In the genomic region with DNA sequence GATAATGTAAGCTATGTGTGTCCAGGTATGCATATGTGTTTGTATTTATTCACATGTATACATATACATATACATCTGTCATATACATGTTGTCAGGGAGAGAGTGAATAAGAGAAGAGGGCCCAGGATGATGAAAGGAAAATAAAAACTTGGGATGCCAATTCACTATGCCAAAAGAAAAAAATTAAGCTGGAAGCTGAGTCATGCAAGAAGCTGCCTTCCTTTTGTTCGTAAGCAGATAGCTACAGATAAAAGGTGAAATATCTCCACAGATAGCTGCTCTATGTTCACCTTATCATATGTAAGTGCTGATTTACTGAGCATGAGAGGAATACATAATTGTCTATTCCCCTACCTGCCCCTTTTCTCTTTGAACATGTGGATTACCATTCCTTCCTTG, we compare ENCODE assay signal across 16 cellular contexts.
DNase-seq lines count a peak whose midpoint lies in the region; ATAC-seq and TF ChIP-seq lines count a peak whose summit lies in the region.
"Had no signal": no experiment of that assay in that cellular context is flagged by ENCODE, and none has a peak within 500 bp of the region (broad histone marks: within the 10 kb centered on the region; RNA-seq: fewer than 3 reads in every experiment).

No MANE protein-coding gene starts in this region.

- CTCF ChIA-PET in HCT116 (lab: Charles Lee) = interaction anchor here (1.1 kb wide), 1 partner anchor 18 kb away, joined by 5 read pairs; no protein-coding TSS in a partner anchor

- no peak for TF ChIP-seq POLR2A in HCT116 (IDR thresholded peaks at IDR 0.05; ENCODE audit: borderline replicate concordance, extremely low read depth, insufficient read depth, insufficient read length)

- no TSS peak for BruUV-seq in HCT116 (replicated peaks; lab: Mats Ljungman, UMichigan)

- ATAC-seq in HCT116 = no peak
- no peak for ATAC-seq in HG02798 (IDR thresholded peaks at IDR 0.05; ENCODE audit: poor library complexity, unreplicated experiment)

- POLR2A ChIA-PET in HCT116 (lab: Charles Lee) = no interaction called here

- no peaks in the 10 kb centered on the region for H3K79me2 ChIP-seq in ACC112 (ENCODE audit: control insufficient read depth, insufficient read depth, low read length, unreplicated experiment)
- no peaks in the 10 kb centered on the region for H3K79me2 ChIP-seq in HCT116 (ENCODE audit: insufficient read depth, low read length)

- RAD21 ChIA-PET in HCT116 (lab: Charles Lee; ENCODE audit: low non-redundant PET in 1 of 2, low total read pairs in 2 of 2, uncharacterized antibody in 2 of 2, unreplicated experiment in 2 of 2) = no interaction called here

- H4K20me1 ChIP-seq in HCT116 (ENCODE audit: insufficient read depth) = no peaks in the 10 kb centered on the region
- H4K20me1 ChIP-seq: BLaER1 treated with 17β-estradiol and CSF1 and Interleukin-3, amounts not matched to agents 10 nM and 100 nM had no signal

- H3K27me3 ChIP-seq in ACC112 (ENCODE audit: insufficient read depth, low read length) (no peaks in the 10 kb centered on the region), HCT116 (ENCODE audit: insufficient read depth, low read length) (no peaks in the 10 kb centered on the region)
- H3K27me3 ChIP-seq: BLaER1 treated with 17β-estradiol and CSF1 and Interleukin-3, amounts not matched to agents 10 nM and 100 nM; SJCRH30 had no signal

- no peak for TF ChIP-seq RAD21 in HCT116 (IDR thresholded peaks at IDR 0.05; ENCODE audit: low read depth)

- H3K36me3 ChIP-seq in ACC112 (ENCODE audit: insufficient read depth, low read length) (no peaks in the 10 kb centered on the region), HCT116 (ENCODE audit: control insufficient read depth in 1 of 2, insufficient read depth in 2 of 2, low read length in 2 of 2) (no peaks in the 10 kb centered on the region)
- H3K36me3 ChIP-seq: BLaER1 treated with 17β-estradiol and CSF1 and Interleukin-3, amounts not matched to agents 10 nM and 100 nM; SJCRH30 had no signal

- H3K9me2 ChIP-seq in HCT116 (ENCODE audit: insufficient read depth) = no peaks in the 10 kb centered on the region

- no peak for TF ChIP-seq CTCF in HCT116 (IDR thresholded peaks at IDR 0.05 in 2 of 3, conservative IDR thresholded peaks at IDR 0.05 in 1 of 3; ENCODE audit: borderline replicate concordance in 1 of 3, insufficient read depth in 1 of 3, low read depth in 2 of 3, low read length in 2 of 3)
- TF ChIP-seq CTCF in fibroblast of the aortic adventitia (IDR thresholded peaks at IDR 0.05; ENCODE audit: insufficient read depth, low read length) = no peak

- no peak overlapping the region for H3K9ac ChIP-seq in HCT116 (ENCODE audit: low read length)
- H3K9ac ChIP-seq: BLaER1 treated with 17β-estradiol and CSF1 and Interleukin-3, amounts not matched to agents 10 nM and 100 nM had no signal

- no peak overlapping the region; the same call in 1 of the 2 replicates for H3K4me2 ChIP-seq in HCT116 (ENCODE audit: low read length)
- H3K4me2 ChIP-seq: BLaER1 treated with 17β-estradiol and CSF1 and Interleukin-3, amounts not matched to agents 10 nM and 100 nM had no signal

- H3K27ac ChIP-seq in ACC112 (ENCODE audit: low read depth, low read length) = peak overlapping the region; percentile 61
- no peak overlapping the region for H3K27ac ChIP-seq in HCT116 (ENCODE audit: low read depth, low read length)
- H3K27ac ChIP-seq: BLaER1 treated with 17β-estradiol and CSF1 and Interleukin-3, amounts not matched to agents 10 nM and 100 nM; SJCRH30 had no signal

- intact Hi-C loops in HCT116 (cut with micrococcal nuclease) = no loop called here

- H3K4me1 ChIP-seq in ACC112 (ENCODE audit: control insufficient read depth, insufficient read depth, low read length, unreplicated experiment) (peaks cover 31% of the 10 kb centered on the region), HCT116 (ENCODE audit: control insufficient read depth in 1 of 2, insufficient read depth in 2 of 2, low read length in 2 of 2) (peaks cover 0 to 13% of the 10 kb centered on the region in 2 experiments; a peak in 1 of 4 replicates)
- H3K4me1 ChIP-seq: BLaER1 treated with 17β-estradiol and CSF1 and Interleukin-3, amounts not matched to agents 10 nM and 100 nM; SJCRH30 had no signal

- H2AFZ ChIP-seq in ACC112 (ENCODE audit: low read length, unreplicated experiment) (peak overlapping the region; percentile 82), HCT116 (ENCODE audit: low read depth, low read length, poor library complexity, severe bottlenecking) (peak overlapping the region; percentile 35)

- no peak overlapping the region for H3K4me3 ChIP-seq in ACC112 (ENCODE audit: low read depth, low read length)
- no peak overlapping the region for H3K4me3 ChIP-seq in HCT116 (replicated peaks in 1 of 2; ENCODE audit: low read depth in 1 of 2, low read length in 2 of 2)
- H3K4me3 ChIP-seq in fibroblast of the aortic adventitia (ENCODE audit: low read depth, low read length) = no peak overlapping the region
- H3K4me3 ChIP-seq: BLaER1 treated with 17β-estradiol and CSF1 and Interleukin-3, amounts not matched to agents 10 nM and 100 nM; SJCRH30 had no signal

- peaks cover 6 to 10% of the 10 kb centered on the region in 2 experiments; a peak in 3 of 4 replicates for H3K9me3 ChIP-seq in HCT116 (ENCODE audit: control insufficient read depth in 1 of 2, insufficient read depth in 1 of 2, low read depth in 1 of 2, low read length in 2 of 2)
- H3K9me3 ChIP-seq: SJCRH30 had no signal

- DNase-seq in HCT116 (ENCODE audit: low read depth, low spot score) (no peak), amniotic epithelial cell (ENCODE audit: low read depth) (peak; percentile 5), fibroblast of the aortic adventitia (ENCODE audit: low read depth) (peak; percentile 38), CD1c-positive myeloid dendritic cell (ENCODE audit: extremely low spot score) (no peak), SKM-1 treated with dmso at 0.1 percent for 144 hours (lab: John Stamatoyannopoulos, UW; ENCODE audit: unreplicated experiment) (no peak)
- DNase-seq in activated CD8-positive, alpha-beta memory T cell treated with anti-CD3 and anti-CD28 coated beads for 24 hours = no peak
- DNase-seq: H9, KBM-7, NCI-H1436, NCI-H2029, NCI-H2171 treated with DMSO at 0.1 percent for 48 hours, NCI-H774, SJCRH30 had no signal

TF ChIP-seq in HCT116, 20 proteins besides CTCF, POLR2A, EP300 and RAD21:
- TF ChIP-seq SP1 (IDR thresholded peaks at IDR 0.05; ENCODE audit: low read depth) (no peak), CBX3 (IDR thresholded peaks at IDR 0.05; ENCODE audit: low read depth) (no peak), EZH2 (IDR thresholded peaks at IDR 0.05) (no peak), YY1 (IDR thresholded peaks at IDR 0.05; ENCODE audit: extremely low read depth, insufficient replicate concordance, low read depth, low read length) (no peak), EGR1 (IDR thresholded peaks at IDR 0.05; ENCODE audit: low read depth) (no peak), CEBPB (IDR thresholded peaks at IDR 0.05; ENCODE audit: low read depth) (no peak)
- TF ChIP-seq, protein P1, sequence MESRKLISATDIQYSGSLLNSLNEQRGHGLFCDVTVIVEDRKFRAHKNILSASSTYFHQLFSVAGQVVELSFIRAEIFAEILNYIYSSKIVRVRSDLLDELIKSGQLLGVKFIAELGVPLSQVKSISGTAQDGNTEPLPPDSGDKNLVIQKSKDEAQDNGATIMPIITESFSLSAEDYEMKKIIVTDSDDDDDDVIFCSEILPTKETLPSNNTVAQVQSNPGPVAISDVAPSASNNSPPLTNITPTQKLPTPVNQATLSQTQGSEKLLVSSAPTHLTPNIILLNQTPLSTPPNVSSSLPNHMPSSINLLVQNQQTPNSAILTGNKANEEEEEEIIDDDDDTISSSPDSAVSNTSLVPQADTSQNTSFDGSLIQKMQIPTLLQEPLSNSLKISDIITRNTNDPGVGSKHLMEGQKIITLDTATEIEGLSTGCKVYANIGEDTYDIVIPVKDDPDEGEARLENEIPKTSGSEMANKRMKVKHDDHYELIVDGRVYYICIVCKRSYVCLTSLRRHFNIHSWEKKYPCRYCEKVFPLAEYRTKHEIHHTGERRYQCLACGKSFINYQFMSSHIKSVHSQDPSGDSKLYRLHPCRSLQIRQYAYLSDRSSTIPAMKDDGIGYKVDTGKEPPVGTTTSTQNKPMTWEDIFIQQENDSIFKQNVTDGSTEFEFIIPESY (IDR thresholded peaks at IDR 0.05; ENCODE audit: extremely low read depth, insufficient replicate concordance, low read length) = no peak
- TF ChIP-seq, protein P2, sequence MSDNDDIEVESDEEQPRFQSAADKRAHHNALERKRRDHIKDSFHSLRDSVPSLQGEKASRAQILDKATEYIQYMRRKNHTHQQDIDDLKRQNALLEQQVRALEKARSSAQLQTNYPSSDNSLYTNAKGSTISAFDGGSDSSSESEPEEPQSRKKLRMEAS (IDR thresholded peaks at IDR 0.05) = no peak

Comparison
In these comparisons a context has a peak if more than half of its experiments do, and no peak if none do; other contexts are left out.
1. DNase-seq: peak in amniotic epithelial cell (single experiment) and fibroblast of the aortic adventitia (single experiment); none in HCT116 (single experiment), CD1c-positive myeloid dendritic cell (single experiment), activated CD8-positive, alpha-beta memory T cell treated with anti-CD3 and anti-CD28 coated beads for 24 hours (single experiment) and SKM-1 treated with dmso at 0.1 percent for 144 hours (single experiment).